Comparison of ENCODE assay signal across 8 cellular contexts in genomic region chr3:38453914-38454178, GRCh38. TPM values are rescaled to one million over a fixed set of nuclear protein-coding genes. Genes with fewer than 3 reads are reported as not detected.
DNase-seq lines count a peak whose midpoint lies in the region; ATAC-seq and TF ChIP-seq lines count a peak whose summit lies in the region.

No MANE protein-coding gene starts in this region.

- H3K4me3 ChIP-seq in heart left ventricle, result peak overlapping the region; percentile 76 to 98 (median 89)
- H3K4me3 ChIP-seq in astrocyte of the spinal cord (ENCODE audit: low read depth, low read length), result peak overlapping the region; percentile 67
- peak overlapping the region; percentile 98 for H3K4me3 ChIP-seq in urinary bladder (ENCODE audit: low read depth, low read length)

- H3K36me3 ChIP-seq in heart left ventricle (no peaks in the 10 kb centered on the region), urinary bladder (ENCODE audit: insufficient read depth) (no peaks in the 10 kb centered on the region)

- WGBS in heart left ventricle, 4 donors, result 1% methylated on average over 36 of the region's 36 CpGs; no CpG with 5 or more reads in 2 of the 4 donors
- WGBS in urinary bladder, result 2% methylated on average over 36 of the region's 36 CpGs

- no peak overlapping the region for H3K27ac Mint-ChIP-seq in memory B cell

- peaks cover 14% of the 10 kb centered on the region for H3K4me1 Mint-ChIP-seq in memory B cell

- H3K4me1 ChIP-seq in heart left ventricle, result peaks cover 0 to 42% (median 29%) of the 10 kb centered on the region in 12 donors
- no peaks in the 10 kb centered on the region for H3K4me1 ChIP-seq in urinary bladder (ENCODE audit: insufficient read depth)

- peak overlapping the region; percentile 88 for H3K4me3 Mint-ChIP-seq in memory B cell

- peaks cover 0 to 9% (median 0%) of the 10 kb centered on the region in 9 donors for H3K27me3 ChIP-seq in heart left ventricle

- intact Hi-C loops in heart left ventricle (cut with DNase I) (loop anchor here in 2 of 10 donors (5.0 to 10.0 kb wide), 2 partner anchors 317 to 319 kb away; partner anchors contain the start of genes ACAA1 (in 2 of the 2) and MYD88 (in 2 of the 2)), cardiac septum (cut with DNase I) (loop anchor here (1.0 to 10.0 kb wide), 3 partner anchors 107 to 317 kb away; partner anchors contain the start of genes ACAA1, OXSR1 and XYLB)

- TF ChIP-seq CTCF in heart left ventricle (IDR thresholded peaks at IDR 0.05) (no peak), astrocyte of the spinal cord (IDR thresholded peaks at IDR 0.05; ENCODE audit: low read depth, low read length) (no peak)

- H3K27me3 Mint-ChIP-seq in memory B cell, result peaks cover 11% of the 10 kb centered on the region

- no peak for ATAC-seq in heart left ventricle
- ATAC-seq in memory B cell (ENCODE audit: low read depth), result no peak

- no peak for TF ChIP-seq POLR2A in heart left ventricle (IDR thresholded peaks at IDR 0.05)

- in situ Hi-C loops in astrocyte of the spinal cord (cut with HindIII; ENCODE audit: low sequenced_read_pairs), result no loop called here

- H3K9me3 Mint-ChIP-seq in memory B cell, result no peaks in the 10 kb centered on the region

- H3K27ac ChIP-seq in heart left ventricle (peak overlapping the region; percentile 75 to 95 (median 82)), urinary bladder (ENCODE audit: low read depth) (peak overlapping the region; percentile 92)

- no peaks in the 10 kb centered on the region for H3K9me3 ChIP-seq in heart left ventricle

- H3K36me3 Mint-ChIP-seq in memory B cell, result no peaks in the 10 kb centered on the region

- no peak for DNase-seq in heart left ventricle
- no peak for DNase-seq in cardiac septum (ENCODE audit: low spot score)
- no peak for DNase-seq in astrocyte of the spinal cord (ENCODE audit: low read depth, low spot score)
- DNase-seq in memory B cell (ENCODE audit: low spot score in 2 of 2), result no peak
- DNase-seq in NCI-H82 treated with DMSO at 0.1 percent for 48 hours (lab: John Stamatoyannopoulos, UW; ENCODE audit: unreplicated experiment), result no peak
- no peak for DNase-seq in NCI-H2171 (lab: John Stamatoyannopoulos, UW)
- DNase-seq in NOMO-1 treated with DMSO at 0.1 percent for 48 hours (lab: John Stamatoyannopoulos, UW; ENCODE audit: unreplicated experiment), result no peak

RNA-seq across cellular contexts. Expression of gene ACVR2B, which starts 0.2 kb away (rescaled TPM):
- 10 to 100 TPM in 1 of 9 donors, 1 to 10 TPM in 8; 3.5 to 12.4 (median 6.2) TPM for total RNA-seq in heart left ventricle
- polyA plus RNA-seq in heart left ventricle, result 1 to 10 TPM; 1.3 to 1.5 TPM
- total RNA-seq in cardiac septum, result 6.3 TPM
- total RNA-seq in urinary bladder, result 11.7 TPM
- polyA plus RNA-seq in urinary bladder, result 1.4 TPM

RNA-seq across cellular contexts. Expression of gene EXOG, which starts 42.3 kb away (rescaled TPM):
- total RNA-seq in heart left ventricle, result 10 to 100 TPM; 18.3 to 35.6 (median 25.0) TPM
- polyA plus RNA-seq in heart left ventricle, result 10 to 100 TPM; 19.1 to 35.9 TPM
- 38.6 TPM for total RNA-seq in cardiac septum
- total RNA-seq in urinary bladder, result 21.9 TPM
- 22.0 TPM for polyA plus RNA-seq in urinary bladder
